ENCODE assay signal across 1 cellular context in the genomic region with DNA sequence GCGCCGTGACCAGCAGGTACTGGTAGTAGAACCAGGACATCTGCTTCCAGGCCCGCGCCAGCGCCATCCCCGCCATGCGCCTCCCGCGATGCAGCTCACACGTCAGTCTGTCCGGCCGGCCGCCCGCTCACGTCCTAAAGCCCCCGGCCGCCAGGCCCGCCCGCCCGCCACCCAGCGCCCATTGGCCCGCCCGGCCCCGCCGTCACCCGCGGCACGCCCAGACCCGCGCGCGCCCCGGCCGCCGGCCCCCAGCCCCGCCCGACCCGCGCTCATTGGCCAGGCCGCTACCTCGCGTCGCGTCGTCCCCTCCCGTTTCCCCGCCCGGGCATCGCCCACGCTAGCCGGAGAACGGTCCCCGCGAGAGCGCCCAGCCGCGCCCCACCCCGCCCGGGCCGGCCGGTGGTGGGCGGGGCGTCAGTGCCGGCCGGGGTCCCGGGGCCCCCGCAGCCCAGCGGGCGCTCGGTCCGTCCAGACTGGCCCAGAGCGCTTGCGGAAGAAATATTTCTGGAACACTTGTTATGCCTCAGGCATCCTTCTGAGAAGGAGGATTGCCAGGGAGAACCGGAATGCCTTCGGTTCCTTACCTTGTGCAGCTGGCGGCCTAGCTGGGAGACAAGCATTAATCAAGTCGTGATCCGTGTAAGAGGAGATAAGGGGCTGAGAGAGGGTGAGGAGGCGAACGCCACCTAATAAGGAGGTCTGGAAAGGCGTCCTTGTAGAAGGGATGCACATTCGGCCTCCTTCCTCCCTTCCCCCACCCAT.
A peak's percentile ranks its signal among the peaks of the same experiment; 100 is the strongest.
TF ChIP-seq lines count a peak whose summit lies in the region.

A gene with protein sequence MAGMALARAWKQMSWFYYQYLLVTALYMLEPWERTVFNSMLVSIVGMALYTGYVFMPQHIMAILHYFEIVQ (minus strand): TSS at position 109 of the 762 bp plus-strand sequence. CDS start 33 bp downstream, at position 76.

TF ChIP-seq in A549, 52 proteins besides CTCF, POLR2A, EP300 and RAD21 (continued from another document):
- TF ChIP-seq, protein P1, sequence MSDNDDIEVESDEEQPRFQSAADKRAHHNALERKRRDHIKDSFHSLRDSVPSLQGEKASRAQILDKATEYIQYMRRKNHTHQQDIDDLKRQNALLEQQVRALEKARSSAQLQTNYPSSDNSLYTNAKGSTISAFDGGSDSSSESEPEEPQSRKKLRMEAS (IDR thresholded peaks at IDR 0.05), result peak; percentile 78
- TF ChIP-seq CHD2 (IDR thresholded peaks at IDR 0.05; ENCODE audit: low read length, partially characterized antibody) (peak; percentile 71), HOXB13 (CRISPR knock-in tag; IDR thresholded peaks at IDR 0.05; ENCODE audit: low read depth) (no peak)
